Comparison of ENCODE assay signal across 8 cellular contexts in genomic region chr5:179618923-179619554, GRCh38. TPM values are rescaled to one million over a fixed set of nuclear protein-coding genes. Genes with fewer than 3 reads are reported as not detected.
DNase-seq lines count a peak whose midpoint lies in the region; ATAC-seq, FAIRE-seq and TF ChIP-seq lines count a peak whose summit lies in the region.

No MANE protein-coding gene starts in this region.

- SMC1A ChIA-PET in GM12878 (lab: Charles Lee; ENCODE audit: uncharacterized antibody, unreplicated experiment): interaction anchor here (0.6 kb wide), 1 partner anchor 81 kb away, joined by 3 read pairs; no protein-coding TSS in a partner anchor

- ATAC-seq in Right ventricle myocardium inferior: no peak
- ATAC-seq in GM12878: no peak
- ATAC-seq in lower lobe of right lung: no peak
- ATAC-seq in upper lobe of right lung: no peak
- ATAC-seq in sciatic nerve: no peak
- ATAC-seq in esophagus mucosa: no peak

- H3K4me3 ChIP-seq in left ventricle myocardium inferior (peak overlapping the region; percentile 99), GM12878 (peak overlapping the region; percentile 52; the same call in 1 of the 2 replicates), lower lobe of right lung (peak overlapping the region; percentile 97), upper lobe of right lung (peak overlapping the region; percentile 100)

- DNase-seq in left ventricle myocardium inferior (no peak), Right ventricle myocardium inferior (ENCODE audit: missing footprints) (no peak), GM12878 (ENCODE audit: low read depth, low spot score) (no peak), lower lobe of right lung (no peak), upper lobe of right lung (no peak), sciatic nerve (ENCODE audit: low spot score) (no peak), Ammon's horn (ENCODE audit: low spot score) (no peak)

- in situ Hi-C loops in GM12878 (cut with MboI): no loop called here

- POLR2A ChIA-PET in GM12878 (lab: Charles Lee): interaction anchor here (0.6 to 1.5 kb wide), 4 partner anchors 7 to 120 kb away, joined by 3 read pairs; no protein-coding TSS in a partner anchor

- RAD21 ChIA-PET in GM12878 (lab: Charles Lee; ENCODE audit: unreplicated experiment): no interaction called here

- no peaks in the 10 kb centered on the region for H3K9me3 ChIP-seq in left ventricle myocardium inferior (replicated peaks)
- no peaks in the 10 kb centered on the region for H3K9me3 ChIP-seq in GM12878 (replicated peaks; ENCODE audit: control insufficient read depth, insufficient read depth, low read length)
- no peaks in the 10 kb centered on the region for H3K9me3 ChIP-seq in lower lobe of right lung
- no peaks in the 10 kb centered on the region for H3K9me3 ChIP-seq in upper lobe of right lung

- TF ChIP-seq RAD21 in GM12878 (IDR thresholded peaks at IDR 0.05; ENCODE audit: insufficient read depth, low read depth, low read length): no peak

- TF ChIP-seq CTCF in left ventricle myocardium inferior (IDR thresholded peaks at IDR 0.05; ENCODE audit: borderline replicate concordance) (no peak), GM12878 (IDR thresholded peaks at IDR 0.05 in 2 of 3, conservative IDR thresholded peaks at IDR 0.05 in 1 of 3; ENCODE audit: control insufficient read depth in 2 of 3, extremely low read depth in 1 of 3, insufficient read depth in 1 of 3, low read depth in 3 of 3, low read length in 3 of 3) (no peak), lower lobe of right lung (IDR thresholded peaks at IDR 0.05) (no peak), upper lobe of right lung (IDR thresholded peaks at IDR 0.05) (no peak)

- 0 out of 2 replicates have a peak, but pooled peaks have one; percentile 25 for TF ChIP-seq POLR2A in GM12878 (IDR thresholded peaks at IDR 0.05; ENCODE audit: low read depth, low read length)

- H3K79me2 ChIP-seq in GM12878 (ENCODE audit: control insufficient read depth, insufficient read depth, low read length): peaks cover 62% of the 10 kb centered on the region

- H3K27ac ChIP-seq in left ventricle myocardium inferior (replicated peaks): no peak overlapping the region
- no peak overlapping the region for H3K27ac ChIP-seq in GM12878 (ENCODE audit: control insufficient read depth, insufficient read depth)
- H3K27ac ChIP-seq in lower lobe of right lung: no peak overlapping the region
- H3K27ac ChIP-seq in upper lobe of right lung: peak overlapping the region; percentile 8

- no TSS peak for BruUV-seq in GM12878 (replicated peaks; lab: Mats Ljungman, UMichigan)

- H3K4me2 ChIP-seq in GM12878 (ENCODE audit: control insufficient read depth, insufficient read depth): peak overlapping the region; percentile 47

- H4K20me1 ChIP-seq in GM12878 (ENCODE audit: control insufficient read depth, insufficient read depth): peaks cover 17% of the 10 kb centered on the region

- peaks cover 93% of the 10 kb centered on the region for H3K4me1 ChIP-seq in left ventricle myocardium inferior
- H3K4me1 ChIP-seq in GM12878 (ENCODE audit: control insufficient read depth, insufficient read depth, low read length): no peaks in the 10 kb centered on the region
- H3K4me1 ChIP-seq in lower lobe of right lung: peaks cover 78% of the 10 kb centered on the region
- peaks cover 64% of the 10 kb centered on the region for H3K4me1 ChIP-seq in upper lobe of right lung

- H3K9ac ChIP-seq in GM12878 (ENCODE audit: control insufficient read depth, insufficient read depth, low read length): no peak overlapping the region

- H3K27me3 ChIP-seq in left ventricle myocardium inferior (ENCODE audit: low read depth): no peaks in the 10 kb centered on the region
- H3K27me3 ChIP-seq in GM12878 (replicated peaks in 1 of 2; ENCODE audit: control insufficient read depth in 2 of 2, insufficient read depth in 2 of 2, low read length in 1 of 2): no peaks in the 10 kb centered on the region
- H3K27me3 ChIP-seq in lower lobe of right lung (ENCODE audit: low read depth): no peaks in the 10 kb centered on the region
- no peaks in the 10 kb centered on the region for H3K27me3 ChIP-seq in upper lobe of right lung

- H3K36me3 ChIP-seq in left ventricle myocardium inferior (peaks cover 85% of the 10 kb centered on the region), GM12878 (ENCODE audit: control insufficient read depth in 2 of 2, insufficient read depth in 2 of 2, low read length in 1 of 2) (peaks cover 15 to 36% of the 10 kb centered on the region in 2 experiments), lower lobe of right lung (peaks cover 84% of the 10 kb centered on the region), upper lobe of right lung (peaks cover 85% of the 10 kb centered on the region)

- WGBS in GM12878 (ENCODE audit: insufficient coverage, insufficient replicate concordance, low lambda C conversion rate, missing lambda C conversion rate): 85% methylated on average over 6 of the region's 6 CpGs

- intact Hi-C loops in left ventricle myocardium inferior (cut with micrococcal nuclease) (no loop called here), Right ventricle myocardium inferior (cut with DNase I) (no loop called here), GM12878 (cut with micrococcal nuclease; ENCODE audit: unreplicated experiment) (no loop called here), lower lobe of right lung (cut with DNase I) (no loop called here), upper lobe of right lung (cut with DNase I) (no loop called here), sciatic nerve (cut with DNase I) (no loop called here)

- no peak overlapping the region for H2AFZ ChIP-seq in GM12878 (ENCODE audit: control insufficient read depth, low read depth, low read length)

- CTCF ChIA-PET in GM12878 (lab: Yijun Ruan, JAX): interaction anchor here (1.2 kb wide), 2 partner anchors 14 to 60 kb away, joined by 3 to 6 read pairs; no protein-coding TSS in a partner anchor

- FAIRE-seq in GM12878 (lab: Jason Lieb, UNC): no peak

- no peak for TF ChIP-seq EP300 in GM12878 (IDR thresholded peaks at IDR 0.05; ENCODE audit: borderline replicate concordance in 1 of 2, control insufficient read depth in 1 of 2, low read depth in 2 of 2, low read length in 2 of 2)

TF ChIP-seq in GM12878, 131 proteins besides CTCF, POLR2A, EP300 and RAD21 (continues in another document):
- TF ChIP-seq CREB1 (IDR thresholded peaks at IDR 0.05; ENCODE audit: low read depth) (no peak), STAT1 (conservative IDR thresholded peaks at IDR 0.05) (no peak), TBL1XR1 (IDR thresholded peaks at IDR 0.05; ENCODE audit: low read depth, low read length) (no peak), CEBPZ (IDR thresholded peaks at IDR 0.05; ENCODE audit: low read depth, low read length) (no peak), TAF1 (IDR thresholded peaks at IDR 0.05; ENCODE audit: borderline replicate concordance, low read depth, low read length) (no peak), SMAD5 (IDR thresholded peaks at IDR 0.05; ENCODE audit: low read depth) (no peak)

RNA-seq across cellular contexts. Expression of gene HNRNPH1, which starts 4.4 kb away (rescaled TPM):
- total RNA-seq in left ventricle myocardium inferior (207 TPM), Right ventricle myocardium inferior (218 TPM), GM12878 (2014; rRNA removed) (692 and 694 TPM in 2 replicates), GM12878 (2014; rRNA removed; fragmentation: Illumina TruSeq; extraction: Trizol) (683 and 716 TPM in 2 replicates), GM12878 (2021) (603 and 690 TPM in 2 replicates), lower lobe of right lung (517 TPM), upper lobe of right lung (470 TPM), sciatic nerve (673 TPM), esophagus mucosa (268 TPM)
- total RNA-seq in GM12878 (2013; cell fraction: nucleolus; rRNA removed): 1,885 and 1,957 TPM in 2 replicates
- 400 TPM for polyA plus RNA-seq in GM12878 (2011; ENCODE audit: low read depth)
- polyA plus RNA-seq in GM12878 (2011; rRNA removed) (695 and 934 TPM in 2 replicates), GM12878 (2014; fragmentation: Illumina TruSeq; extraction: Trizol) (691 and 785 TPM in 2 replicates), GM12878 (2014; fragmentation: Nextera tagmentation; extraction: Ambion mirVana) (100 to 1,000 TPM; 184 to 189 TPM), GM12878 (2014; rRNA removed) (780 and 888 TPM in 2 replicates), GM12878 (2016; fragmentation: Nextera tagmentation; extraction: Ambion mirVana) (100 to 1,000 TPM; 542 to 567 TPM)
- polyA plus RNA-seq in GM12878 (2011; cell fraction: cytosol; rRNA removed): 201 and 239 TPM in 2 replicates
- polyA plus RNA-seq in GM12878 (2011; cell fraction: nucleus; rRNA removed): 1,317 and 2,141 TPM in 2 replicates
- polyA plus RNA-seq in GM12878 (2012): 453 and 702 TPM in 2 replicates
- polyA minus RNA-seq in GM12878 (2011; rRNA and poly(A)+ RNA removed): 330 and 478 TPM in 2 replicates
- polyA minus RNA-seq in GM12878 (2011; cell fraction: cytosol; rRNA and poly(A)+ RNA removed): 349 and 463 TPM in 2 replicates
- polyA minus RNA-seq in GM12878 (2011; cell fraction: nucleus; rRNA and poly(A)+ RNA removed): 907 and 1,891 TPM in 2 replicates
